Comparison of ENCODE assay signal across 8 cellular contexts in the genomic region with DNA sequence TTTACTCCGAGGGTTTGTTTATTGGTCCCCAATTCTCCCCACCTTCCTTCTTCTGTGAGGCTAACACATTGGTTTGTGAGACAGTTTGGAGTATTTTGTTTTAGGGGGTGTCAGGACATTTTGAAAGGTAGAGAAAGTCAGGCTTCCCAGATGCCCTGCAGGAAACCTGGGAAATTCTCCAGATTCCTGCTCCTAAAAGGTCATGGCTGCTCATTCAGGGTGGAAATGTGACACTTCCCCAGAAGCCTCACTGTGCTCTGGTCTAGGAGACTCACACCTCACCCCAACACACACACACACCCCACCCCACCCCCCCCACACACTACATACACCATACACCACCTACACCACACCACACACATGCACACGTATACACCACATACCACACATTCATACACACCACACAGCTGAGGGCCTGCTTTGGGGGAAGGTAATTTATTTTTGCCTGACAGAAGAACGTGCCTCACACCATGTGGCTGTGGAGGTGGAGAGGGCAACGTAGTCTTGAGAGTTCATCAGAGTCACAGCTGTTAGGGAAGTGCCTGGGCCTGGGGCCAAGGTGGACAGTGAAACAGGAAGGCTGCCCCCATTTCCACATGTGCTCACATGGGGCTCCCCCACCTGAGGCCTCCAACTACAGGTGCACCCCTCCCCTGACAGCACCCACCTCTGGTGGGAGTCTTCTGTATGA. TPM values are rescaled to one million over a fixed set of nuclear protein-coding genes. Genes with fewer than 3 reads are reported as not detected.
DNase-seq lines count a peak whose midpoint lies in the region; ATAC-seq and TF ChIP-seq lines count a peak whose summit lies in the region.

No MANE protein-coding gene starts in this region.

- no peak overlapping the region for H2AFZ ChIP-seq in HCT116 (ENCODE audit: low read depth, low read length, poor library complexity, severe bottlenecking)

- no peaks in the 10 kb centered on the region for H3K36me3 ChIP-seq in HCT116 (ENCODE audit: control insufficient read depth in 1 of 2, insufficient read depth in 2 of 2, low read length in 2 of 2)
- H3K36me3 ChIP-seq in cardiac muscle cell = no peaks in the 10 kb centered on the region
- no peaks in the 10 kb centered on the region for H3K36me3 ChIP-seq in vagina

- RAD21 ChIA-PET in HCT116 (lab: Charles Lee; ENCODE audit: low non-redundant PET in 1 of 2, low total read pairs in 2 of 2, uncharacterized antibody in 2 of 2, unreplicated experiment in 2 of 2) = no interaction called here

- ATAC-seq in HCT116 (no peak), omental fat pad (ENCODE audit: low FRiP score) (no peak)
- ATAC-seq in stimulated activated naive B cell treated with anti-CD40 and anti-IgM and Interleukin-4, amounts not matched to agents 10 μg/mL and 1 μg/mL and 100 μg/mL, for 72 hours (replicated peaks) = peak; percentile 67 to 70

- peak overlapping the region; percentile 30; the same call in 1 of the 2 replicates for H3K4me2 ChIP-seq in HCT116 (ENCODE audit: low read length)

- no peaks in the 10 kb centered on the region for H3K79me2 ChIP-seq in HCT116 (ENCODE audit: insufficient read depth, low read length)

- DNase-seq in GM10266 (ENCODE audit: extremely low spot score) (peak; percentile 47), HCT116 (ENCODE audit: low read depth, low spot score) (no peak), NOMO-1 treated with dmso at 0.1 percent for 144 hours (lab: John Stamatoyannopoulos, UW; ENCODE audit: unreplicated experiment) (peak; percentile 33), cardiac muscle cell (ENCODE audit: low read depth in 1 of 2, low spot score in 1 of 2) (peak; percentile 51 to 54), omental fat pad (ENCODE audit: low spot score) (no peak), DMS153 treated with DMSO at 0.1 percent for 48 hours (lab: John Stamatoyannopoulos, UW; ENCODE audit: unreplicated experiment) (no peak), vagina (ENCODE audit: extremely low spot score in 2 of 2) (no peak)
- no peak for DNase-seq in stimulated activated naive B cell treated with anti-CD40 and anti-IgM and Interleukin-4, amounts not matched to agents 10 μg/mL and 1 μg/mL and 100 μg/mL, for 72 hours

- no peaks in the 10 kb centered on the region for H4K20me1 ChIP-seq in HCT116 (ENCODE audit: insufficient read depth)

- peak overlapping the region in 1 of 2 donors; percentile 9 for H3K4me3 Mint-ChIP-seq in stimulated activated naive B cell treated with anti-CD40 and anti-IgM and Interleukin-4, amounts not matched to agents 10 μg/mL and 1 μg/mL and 100 μg/mL, for 72 hours

- no peaks in the 10 kb centered on the region for H3K9me3 Mint-ChIP-seq in stimulated activated naive B cell treated with anti-CD40 and anti-IgM and Interleukin-4, amounts not matched to agents 10 μg/mL and 1 μg/mL and 100 μg/mL, for 72 hours

- H3K36me3 Mint-ChIP-seq in stimulated activated naive B cell treated with anti-CD40 and anti-IgM and Interleukin-4, amounts not matched to agents 10 μg/mL and 1 μg/mL and 100 μg/mL, for 72 hours = peaks cover 9 to 24% of the 10 kb centered on the region in 2 donors

- no peak overlapping the region for H3K9ac ChIP-seq in HCT116 (ENCODE audit: low read length)

- TF ChIP-seq CTCF in GM10266 (IDR thresholded peaks at IDR 0.05; ENCODE audit: control insufficient read depth, insufficient read depth, low read depth, missing control alignments) (no peak), HCT116 (IDR thresholded peaks at IDR 0.05 in 2 of 3, conservative IDR thresholded peaks at IDR 0.05 in 1 of 3; ENCODE audit: borderline replicate concordance in 1 of 3, insufficient read depth in 1 of 3, low read depth in 2 of 3, low read length in 2 of 3) (no peak), cardiac muscle cell (IDR thresholded peaks at IDR 0.05; ENCODE audit: low read depth, low read length) (no peak), omental fat pad (IDR thresholded peaks at IDR 0.05) (no peak), vagina (IDR thresholded peaks at IDR 0.05) (no peak)

- H3K9me3 ChIP-seq in HCT116 (ENCODE audit: control insufficient read depth in 1 of 2, insufficient read depth in 1 of 2, low read depth in 1 of 2, low read length in 2 of 2) = no peaks in the 10 kb centered on the region
- H3K9me3 ChIP-seq in cardiac muscle cell (ENCODE audit: low read depth) = no peaks in the 10 kb centered on the region
- no peaks in the 10 kb centered on the region for H3K9me3 ChIP-seq in vagina

- no peak for TF ChIP-seq RAD21 in HCT116 (IDR thresholded peaks at IDR 0.05; ENCODE audit: low read depth)

- peaks cover 18 to 55% of the 10 kb centered on the region in 2 experiments for H3K4me1 ChIP-seq in HCT116 (ENCODE audit: control insufficient read depth in 1 of 2, insufficient read depth in 2 of 2, low read length in 2 of 2)
- peaks cover 38% of the 10 kb centered on the region for H3K4me1 ChIP-seq in cardiac muscle cell (ENCODE audit: low read depth)
- peaks cover 58% of the 10 kb centered on the region for H3K4me1 ChIP-seq in vagina

- no TSS peak for BruUV-seq in HCT116 (replicated peaks; lab: Mats Ljungman, UMichigan)

- H3K27me3 Mint-ChIP-seq in stimulated activated naive B cell treated with anti-CD40 and anti-IgM and Interleukin-4, amounts not matched to agents 10 μg/mL and 1 μg/mL and 100 μg/mL, for 72 hours = no peaks in the 10 kb centered on the region

- POLR2A ChIA-PET in HCT116 (lab: Charles Lee) = no interaction called here

- intact Hi-C loops in HCT116 (cut with micrococcal nuclease) = no loop called here
- intact Hi-C loops in vagina (cut with DNase I) = no loop called here

- H3K27me3 ChIP-seq in HCT116 (ENCODE audit: insufficient read depth, low read length) (no peaks in the 10 kb centered on the region), cardiac muscle cell (no peaks in the 10 kb centered on the region), vagina (no peaks in the 10 kb centered on the region)

- peaks cover 31 to 46% of the 10 kb centered on the region in 2 donors for H3K4me1 Mint-ChIP-seq in stimulated activated naive B cell treated with anti-CD40 and anti-IgM and Interleukin-4, amounts not matched to agents 10 μg/mL and 1 μg/mL and 100 μg/mL, for 72 hours

- H3K27ac ChIP-seq in HCT116 (ENCODE audit: low read depth, low read length) (no peak overlapping the region), cardiac muscle cell (peak overlapping the region; percentile 96), vagina (no peak overlapping the region)

- CTCF ChIA-PET in HCT116 (lab: Charles Lee) = no interaction called here

- no peaks in the 10 kb centered on the region for H3K9me2 ChIP-seq in HCT116 (ENCODE audit: insufficient read depth)

- H3K4me3 ChIP-seq in HCT116 (replicated peaks in 1 of 2; ENCODE audit: low read depth in 1 of 2, low read length in 2 of 2) (no peak overlapping the region), cardiac muscle cell (no peak overlapping the region), vagina (no peak overlapping the region)

- TF ChIP-seq POLR2A in HCT116 (IDR thresholded peaks at IDR 0.05; ENCODE audit: borderline replicate concordance, extremely low read depth, insufficient read depth, insufficient read length) (no peak), vagina (IDR thresholded peaks at IDR 0.05) (no peak)

- H3K27ac Mint-ChIP-seq in stimulated activated naive B cell treated with anti-CD40 and anti-IgM and Interleukin-4, amounts not matched to agents 10 μg/mL and 1 μg/mL and 100 μg/mL, for 72 hours = peak overlapping the region; percentile 4

TF ChIP-seq in HCT116, 20 proteins besides CTCF, POLR2A, EP300 and RAD21:
- no peak for TF ChIP-seq TCF7L2 (IDR thresholded peaks at IDR 0.05; ENCODE audit: borderline replicate concordance, extremely low read depth, insufficient read depth, insufficient read length)
- TF ChIP-seq EZH2 (IDR thresholded peaks at IDR 0.05) = no peak
- no peak for TF ChIP-seq SP1 (IDR thresholded peaks at IDR 0.05; ENCODE audit: low read depth)

RNA-seq across cellular contexts. Expression of gene LIMD1, which starts 40.4 kb away (rescaled TPM):
- total RNA-seq in HCT116 (2021; ENCODE audit: unreplicated experiment) (40.8 TPM), cardiac muscle cell (24.6 and 44.0 TPM in 2 replicates), omental fat pad (10 to 100 TPM; 20.2 to 36.3 (median 26.2) TPM), vagina (16.2 TPM)
- polyA plus RNA-seq in HCT116 (2012) = 18.7 and 23.4 TPM in 2 replicates
- polyA plus RNA-seq in cardiac muscle cell = 19.4 and 30.3 TPM in 2 replicates

Comparison
In these comparisons a context has a peak if more than half of its experiments do, and no peak if none do; other contexts are left out.
1. DNase-seq: peak in GM10266 (single experiment), NOMO-1 treated with dmso at 0.1 percent for 144 hours (single experiment) and cardiac muscle cell (2 of 2); none in HCT116 (single experiment), stimulated activated naive B cell treated with anti-CD40 and anti-IgM and Interleukin-4, amounts not matched to agents 10 μg/mL and 1 μg/mL and 100 μg/mL, for 72 hours (single experiment), omental fat pad (single experiment), DMS153 treated with DMSO at 0.1 percent for 48 hours (single experiment) and vagina (0 of 2).
2. ATAC-seq: peak in stimulated activated naive B cell treated with anti-CD40 and anti-IgM and Interleukin-4, amounts not matched to agents 10 μg/mL and 1 μg/mL and 100 μg/mL, for 72 hours (2 of 2); none in HCT116 (single experiment) and omental fat pad (single experiment).